15 cellular contexts compared by ENCODE assay signal in genomic region chr6:30263734-30264133, GRCh38. TPM values are rescaled to one million over a fixed set of nuclear protein-coding genes. Genes with fewer than 3 reads are reported as not detected.
DNase-seq lines count a peak whose midpoint lies in the region; ATAC-seq and TF ChIP-seq lines count a peak whose summit lies in the region.
"Had no signal": no experiment of that assay in that cellular context is flagged by ENCODE, and none has a peak within 500 bp of the region (broad histone marks: within the 10 kb centered on the region; RNA-seq: fewer than 3 reads in every experiment).

No MANE protein-coding gene starts in this region.

- H3K27ac Mint-ChIP-seq in T-helper 17 cell: peak overlapping the region; percentile 11
- H3K27ac Mint-ChIP-seq in activated T-helper 1 cell treated with anti-CD3 and anti-CD28 coated beads, Interleukin-12 subunit alpha, Interleukin-12 subunit beta, Interleukin-2, Interleukin-4 antibody, amounts not matched to agents 30 ng/mL and 10 ng/mL and 1 ng/mL, durations not matched to agents 14 hours and 24 hours and 36 hours: no peak overlapping the region

- no peak for TF ChIP-seq CTCF in fibroblast of the aortic adventitia (IDR thresholded peaks at IDR 0.05; ENCODE audit: insufficient read depth, low read length)

- H3K9me3 ChIP-seq in T-helper 17 cell (ENCODE audit: control insufficient read depth, low read length, poor library complexity, severe bottlenecking): no peaks in the 10 kb centered on the region

- H3K4me3 ChIP-seq in fibroblast of the aortic adventitia (ENCODE audit: low read depth, low read length): no peak overlapping the region
- H3K4me3 ChIP-seq: SK-N-MC had no signal

- H3K4me3 Mint-ChIP-seq in T-helper 17 cell: no peak overlapping the region
- no peak overlapping the region for H3K4me3 Mint-ChIP-seq in activated T-helper 1 cell treated with anti-CD3 and anti-CD28 coated beads, Interleukin-12 subunit alpha, Interleukin-12 subunit beta, Interleukin-2, Interleukin-4 antibody, amounts not matched to agents 30 ng/mL and 10 ng/mL and 1 ng/mL, durations not matched to agents 14 hours and 24 hours and 36 hours

- intact Hi-C loops in activated T-helper 1 cell treated with anti-CD3 and anti-CD28 coated beads, Interleukin-12 subunit alpha, Interleukin-12 subunit beta, Interleukin-2, Interleukin-4 antibody, amounts not matched to agents 30 ng/mL and 10 ng/mL and 1 ng/mL, durations not matched to agents 14 hours and 24 hours and 36 hours (cut with micrococcal nuclease): no loop called here

- peaks cover 5% of the 10 kb centered on the region for H3K36me3 Mint-ChIP-seq in T-helper 17 cell (ENCODE audit: low read depth)
- H3K36me3 Mint-ChIP-seq in activated T-helper 1 cell treated with anti-CD3 and anti-CD28 coated beads, Interleukin-12 subunit alpha, Interleukin-12 subunit beta, Interleukin-2, Interleukin-4 antibody, amounts not matched to agents 30 ng/mL and 10 ng/mL and 1 ng/mL, durations not matched to agents 14 hours and 24 hours and 36 hours (ENCODE audit: low read depth): peaks cover 22% of the 10 kb centered on the region

- no peak for ATAC-seq in T-helper 17 cell

- DNase-seq in HS-27A (ENCODE audit: low read depth) (peak; percentile 38), T-helper 17 cell (no peak), fibroblast of the aortic adventitia (ENCODE audit: low read depth) (peak; percentile 35), stromal cell of bone marrow (ENCODE audit: low read depth) (peak; percentile 22), NCI-H128 (lab: John Stamatoyannopoulos, UW; ENCODE audit: unreplicated experiment) (no peak), cerebellar nuclear complex (lab: John Stamatoyannopoulos, UW) (no peak)
- DNase-seq in activated T-helper 1 cell treated with anti-CD3 and anti-CD28 coated beads, Interleukin-12 subunit alpha, Interleukin-12 subunit beta, Interleukin-2, Interleukin-4 antibody, amounts not matched to agents 30 ng/mL and 10 ng/mL and 1 ng/mL, durations not matched to agents 14 hours and 24 hours and 36 hours (ENCODE audit: low spot score): no peak
- DNase-seq: activated CD4-positive, alpha-beta T cell treated with anti-CD3 and anti-CD28 coated beads, Interleukin-2, amount 50 U/mL, for 1 hour; activated gamma-delta T cell; Calu3; cortex of kidney; MV-4-11; NCI-H510A treated with DMSO at 0.1 percent for 48 hours; stimulated activated CD4-positive, alpha-beta T cell treated with anti-CD3 and anti-CD28 coated beads, Interleukin-4, amount 100 ng/mL, for 24 hours had no signal

- no peaks in the 10 kb centered on the region for H3K27me3 Mint-ChIP-seq in T-helper 17 cell
- H3K27me3 Mint-ChIP-seq in activated T-helper 1 cell treated with anti-CD3 and anti-CD28 coated beads, Interleukin-12 subunit alpha, Interleukin-12 subunit beta, Interleukin-2, Interleukin-4 antibody, amounts not matched to agents 30 ng/mL and 10 ng/mL and 1 ng/mL, durations not matched to agents 14 hours and 24 hours and 36 hours (ENCODE audit: insufficient read depth): peaks cover 5% of the 10 kb centered on the region

- H3K9me3 Mint-ChIP-seq in activated T-helper 1 cell treated with anti-CD3 and anti-CD28 coated beads, Interleukin-12 subunit alpha, Interleukin-12 subunit beta, Interleukin-2, Interleukin-4 antibody, amounts not matched to agents 30 ng/mL and 10 ng/mL and 1 ng/mL, durations not matched to agents 14 hours and 24 hours and 36 hours: no peaks in the 10 kb centered on the region

- peaks cover 13% of the 10 kb centered on the region for H3K4me1 Mint-ChIP-seq in T-helper 17 cell
- H3K4me1 Mint-ChIP-seq in activated T-helper 1 cell treated with anti-CD3 and anti-CD28 coated beads, Interleukin-12 subunit alpha, Interleukin-12 subunit beta, Interleukin-2, Interleukin-4 antibody, amounts not matched to agents 30 ng/mL and 10 ng/mL and 1 ng/mL, durations not matched to agents 14 hours and 24 hours and 36 hours (ENCODE audit: low read depth): peaks cover 5% of the 10 kb centered on the region

RNA-seq across cellular contexts. Expression of gene TRIM26, which starts 50.5 kb away (rescaled TPM):
- total RNA-seq in T-helper 17 cell (10 to 100 TPM; 51.2 to 63.1 TPM), fibroblast of the aortic adventitia (ENCODE audit: low replicate concordance) (32.4 and 41.9 TPM in 2 replicates)
- 61.6 and 64.7 TPM in 2 replicates for total RNA-seq in activated T-helper 1 cell treated with anti-CD3 and anti-CD28 coated beads, Interleukin-12 subunit alpha, Interleukin-12 subunit beta, Interleukin-2, Interleukin-4 antibody, amounts not matched to agents 30 ng/mL and 10 ng/mL and 1 ng/mL, durations not matched to agents 14 hours and 24 hours and 36 hours

Comparison
In these comparisons a context has a peak if more than half of its experiments do, and no peak if none do; other contexts are left out.
1. DNase-seq: peak in HS-27A (single experiment), fibroblast of the aortic adventitia (single experiment) and stromal cell of bone marrow (single experiment); none in T-helper 17 cell (0 of 3), NCI-H128 (single experiment), activated T-helper 1 cell treated with anti-CD3 and anti-CD28 coated beads, Interleukin-12 subunit alpha, Interleukin-12 subunit beta, Interleukin-2, Interleukin-4 antibody, amounts not matched to agents 30 ng/mL and 10 ng/mL and 1 ng/mL, durations not matched to agents 14 hours and 24 hours and 36 hours (single experiment) and cerebellar nuclear complex (0 of 2).